Comparison of ENCODE assay signal across 1 cellular context in the genomic region with DNA sequence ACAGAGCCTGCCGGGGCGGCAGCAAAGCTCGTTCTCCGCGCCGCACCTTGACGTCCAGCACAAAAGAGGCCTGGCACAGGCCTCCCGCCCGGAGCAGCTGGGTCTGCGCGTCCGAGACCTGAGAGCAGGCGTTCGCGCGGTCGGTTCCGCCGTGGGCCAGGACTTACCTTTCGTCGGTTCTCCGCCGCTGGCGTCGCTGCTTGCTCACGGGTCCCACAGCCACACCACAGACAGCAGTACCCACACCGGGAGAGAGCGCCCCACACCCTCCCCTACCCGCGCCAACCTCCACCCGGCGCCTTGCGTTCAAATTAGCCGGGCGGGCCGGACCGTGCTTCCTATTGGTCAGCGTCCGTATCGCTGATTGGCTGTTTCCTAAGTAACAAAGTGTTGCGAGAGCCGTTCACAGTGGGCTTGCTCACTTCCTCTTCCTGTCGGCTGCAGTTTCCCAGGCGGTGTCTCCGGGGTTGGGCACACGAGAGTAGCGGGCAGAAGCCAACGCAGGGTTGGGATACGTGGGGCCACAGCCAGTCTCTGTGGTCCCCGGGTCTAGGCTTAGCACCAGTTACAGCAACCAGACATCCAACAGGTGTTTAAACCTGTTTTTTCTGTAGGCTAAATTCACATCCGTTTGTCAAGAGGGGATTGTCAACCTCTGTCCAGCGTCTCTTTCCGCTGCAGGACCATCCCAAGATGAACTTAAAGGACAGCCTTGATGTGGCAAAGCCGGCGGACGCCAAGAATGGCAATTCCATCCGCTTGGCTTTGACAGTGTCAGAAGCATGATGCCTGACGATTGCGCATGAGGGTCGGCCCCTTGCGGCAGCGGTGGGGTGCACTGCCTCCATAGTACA.
TF ChIP-seq lines count a peak whose summit lies in the region.

KIF18B (minus strand) TSS at position 313 of the 854 bp plus-strand sequence. CDS start 11,429 bp downstream, outside the sequence.

TF ChIP-seq in K562, 482 proteins besides CTCF, POLR2A, EP300 and RAD21 (continued from another document and continues in another):
- TF ChIP-seq, protein P1, sequence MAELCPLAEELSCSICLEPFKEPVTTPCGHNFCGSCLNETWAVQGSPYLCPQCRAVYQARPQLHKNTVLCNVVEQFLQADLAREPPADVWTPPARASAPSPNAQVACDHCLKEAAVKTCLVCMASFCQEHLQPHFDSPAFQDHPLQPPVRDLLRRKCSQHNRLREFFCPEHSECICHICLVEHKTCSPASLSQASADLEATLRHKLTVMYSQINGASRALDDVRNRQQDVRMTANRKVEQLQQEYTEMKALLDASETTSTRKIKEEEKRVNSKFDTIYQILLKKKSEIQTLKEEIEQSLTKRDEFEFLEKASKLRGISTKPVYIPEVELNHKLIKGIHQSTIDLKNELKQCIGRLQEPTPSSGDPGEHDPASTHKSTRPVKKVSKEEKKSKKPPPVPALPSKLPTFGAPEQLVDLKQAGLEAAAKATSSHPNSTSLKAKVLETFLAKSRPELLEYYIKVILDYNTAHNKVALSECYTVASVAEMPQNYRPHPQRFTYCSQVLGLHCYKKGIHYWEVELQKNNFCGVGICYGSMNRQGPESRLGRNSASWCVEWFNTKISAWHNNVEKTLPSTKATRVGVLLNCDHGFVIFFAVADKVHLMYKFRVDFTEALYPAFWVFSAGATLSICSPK (IDR thresholded peaks at IDR 0.05; ENCODE audit: borderline replicate concordance), result no peak
- TF ChIP-seq GABPB1 (CRISPR knock-in tag; IDR thresholded peaks at IDR 0.05) (peak; percentile 86), EWSR1 (IDR thresholded peaks at IDR 0.05; ENCODE audit: borderline replicate concordance, low read depth, partially characterized antibody) (no peak), TCF7L2 (IDR thresholded peaks at IDR 0.05; ENCODE audit: low read depth, low read length) (no peak), NFIC (IDR thresholded peaks at IDR 0.05) (0 out of 2 replicates have a peak, but pooled peaks have one; percentile 37), OTX1 (CRISPR knock-in tag; IDR thresholded peaks at IDR 0.05) (no peak), PHB2 (IDR thresholded peaks at IDR 0.05; ENCODE audit: low read depth) (no peak), NR4A1 (CRISPR knock-in tag; IDR thresholded peaks at IDR 0.05) (no peak), NR4A1 (tag; IDR thresholded peaks at IDR 0.05) (no peak), NFYB (IDR thresholded peaks at IDR 0.05; ENCODE audit: extremely low read depth, insufficient read length) (peak; percentile 74), ZNF23 (CRISPR knock-in tag; IDR thresholded peaks at IDR 0.05) (no peak), TAL1 (IDR thresholded peaks at IDR 0.05) (no peak), MAFG (tag; conservative IDR thresholded peaks at IDR 0.05) (no peak), SIRT6 (IDR thresholded peaks at IDR 0.05; ENCODE audit: low read depth, low read length) (no peak), PHF20 (IDR thresholded peaks at IDR 0.05; ENCODE audit: partially characterized antibody) (peak; percentile 85), MAFF (IDR thresholded peaks at IDR 0.05; ENCODE audit: low read length) (no peak), ZNF780A (CRISPR knock-in tag; IDR thresholded peaks at IDR 0.05) (no peak), PTRF (tag; IDR thresholded peaks at IDR 0.05) (no peak), RAD51 (IDR thresholded peaks at IDR 0.05; ENCODE audit: borderline replicate concordance, low read depth) (no peak), ZBTB11 (CRISPR knock-in tag; IDR thresholded peaks at IDR 0.05) (peak in 1 of 3 experiments; percentile 73; a peak in 1 of 6 replicates), POLR3A (IDR thresholded peaks at IDR 0.05; ENCODE audit: borderline replicate concordance, extremely low read depth, insufficient read depth, insufficient read length) (no peak), CBFB (CRISPR knock-in tag; IDR thresholded peaks at IDR 0.05) (no peak), ZNF263 (CRISPR knock-in tag; IDR thresholded peaks at IDR 0.05; ENCODE audit: borderline replicate concordance) (no peak; the same call in 1 of the 2 replicates), TOE1 (IDR thresholded peaks at IDR 0.05; ENCODE audit: borderline replicate concordance) (peak; percentile 30; the same call in 1 of the 2 replicates), TOE1 (CRISPR knock-in tag; IDR thresholded peaks at IDR 0.05; ENCODE audit: borderline replicate concordance, low read depth) (peak; percentile 79; the same call in 1 of the 2 replicates), CBX1 (IDR thresholded peaks at IDR 0.05; ENCODE audit: low read depth) (no peak; the same call in 1 of the 2 replicates), CREM (IDR thresholded peaks at IDR 0.05; ENCODE audit: low read depth) (peak; percentile 69), TRIM24 (IDR thresholded peaks at IDR 0.05) (0 out of 4 replicates have a peak, but pooled peaks of 1 of the 2 experiments have one; percentile 40), PURB (CRISPR knock-in tag; IDR thresholded peaks at IDR 0.05; ENCODE audit: low read depth) (no peak), MXI1 (IDR thresholded peaks at IDR 0.05; ENCODE audit: low read depth, low read length) (peak; percentile 70; the same call in 1 of the 2 replicates), ZNF76 (CRISPR knock-in tag; IDR thresholded peaks at IDR 0.05; ENCODE audit: borderline replicate concordance) (no peak), ZNF766 (CRISPR knock-in tag; conservative IDR thresholded peaks at IDR 0.05) (peak; percentile 70), HDAC6 (IDR thresholded peaks at IDR 0.05; ENCODE audit: low read depth, low read length) (no peak), ZFPM2 (CRISPR knock-in tag; IDR thresholded peaks at IDR 0.05) (no peak), CEBPZ (IDR thresholded peaks at IDR 0.05; ENCODE audit: borderline replicate concordance, low read depth, low read length) (no peak)
- TF ChIP-seq, protein P2, sequence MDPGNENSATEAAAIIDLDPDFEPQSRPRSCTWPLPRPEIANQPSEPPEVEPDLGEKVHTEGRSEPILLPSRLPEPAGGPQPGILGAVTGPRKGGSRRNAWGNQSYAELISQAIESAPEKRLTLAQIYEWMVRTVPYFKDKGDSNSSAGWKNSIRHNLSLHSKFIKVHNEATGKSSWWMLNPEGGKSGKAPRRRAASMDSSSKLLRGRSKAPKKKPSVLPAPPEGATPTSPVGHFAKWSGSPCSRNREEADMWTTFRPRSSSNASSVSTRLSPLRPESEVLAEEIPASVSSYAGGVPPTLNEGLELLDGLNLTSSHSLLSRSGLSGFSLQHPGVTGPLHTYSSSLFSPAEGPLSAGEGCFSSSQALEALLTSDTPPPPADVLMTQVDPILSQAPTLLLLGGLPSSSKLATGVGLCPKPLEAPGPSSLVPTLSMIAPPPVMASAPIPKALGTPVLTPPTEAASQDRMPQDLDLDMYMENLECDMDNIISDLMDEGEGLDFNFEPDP (CRISPR knock-in tag; IDR thresholded peaks at IDR 0.05), result no peak
- TF ChIP-seq, protein P3, sequence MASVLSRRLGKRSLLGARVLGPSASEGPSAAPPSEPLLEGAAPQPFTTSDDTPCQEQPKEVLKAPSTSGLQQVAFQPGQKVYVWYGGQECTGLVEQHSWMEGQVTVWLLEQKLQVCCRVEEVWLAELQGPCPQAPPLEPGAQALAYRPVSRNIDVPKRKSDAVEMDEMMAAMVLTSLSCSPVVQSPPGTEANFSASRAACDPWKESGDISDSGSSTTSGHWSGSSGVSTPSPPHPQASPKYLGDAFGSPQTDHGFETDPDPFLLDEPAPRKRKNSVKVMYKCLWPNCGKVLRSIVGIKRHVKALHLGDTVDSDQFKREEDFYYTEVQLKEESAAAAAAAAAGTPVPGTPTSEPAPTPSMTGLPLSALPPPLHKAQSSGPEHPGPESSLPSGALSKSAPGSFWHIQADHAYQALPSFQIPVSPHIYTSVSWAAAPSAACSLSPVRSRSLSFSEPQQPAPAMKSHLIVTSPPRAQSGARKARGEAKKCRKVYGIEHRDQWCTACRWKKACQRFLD (CRISPR knock-in tag; IDR thresholded peaks at IDR 0.05), result peak; percentile 86
- TF ChIP-seq, protein P4, sequence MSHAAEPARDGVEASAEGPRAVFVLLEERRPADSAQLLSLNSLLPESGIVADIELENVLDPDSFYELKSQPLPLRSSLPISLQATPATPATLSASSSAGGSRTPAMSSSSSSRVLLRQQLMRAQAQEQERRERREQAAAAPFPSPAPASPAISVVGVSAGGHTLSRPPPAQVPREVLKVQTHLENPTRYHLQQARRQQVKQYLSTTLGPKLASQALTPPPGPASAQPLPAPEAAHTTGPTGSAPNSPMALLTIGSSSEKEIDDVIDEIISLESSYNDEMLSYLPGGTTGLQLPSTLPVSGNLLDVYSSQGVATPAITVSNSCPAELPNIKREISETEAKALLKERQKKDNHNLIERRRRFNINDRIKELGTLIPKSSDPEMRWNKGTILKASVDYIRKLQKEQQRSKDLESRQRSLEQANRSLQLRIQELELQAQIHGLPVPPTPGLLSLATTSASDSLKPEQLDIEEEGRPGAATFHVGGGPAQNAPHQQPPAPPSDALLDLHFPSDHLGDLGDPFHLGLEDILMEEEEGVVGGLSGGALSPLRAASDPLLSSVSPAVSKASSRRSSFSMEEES (CRISPR knock-in tag; IDR thresholded peaks at IDR 0.05), result no peak
- TF ChIP-seq, protein P5, sequence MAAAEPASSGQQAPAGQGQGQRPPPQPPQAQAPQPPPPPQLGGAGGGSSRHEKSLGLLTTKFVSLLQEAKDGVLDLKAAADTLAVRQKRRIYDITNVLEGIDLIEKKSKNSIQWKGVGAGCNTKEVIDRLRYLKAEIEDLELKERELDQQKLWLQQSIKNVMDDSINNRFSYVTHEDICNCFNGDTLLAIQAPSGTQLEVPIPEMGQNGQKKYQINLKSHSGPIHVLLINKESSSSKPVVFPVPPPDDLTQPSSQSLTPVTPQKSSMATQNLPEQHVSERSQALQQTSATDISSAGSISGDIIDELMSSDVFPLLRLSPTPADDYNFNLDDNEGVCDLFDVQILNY (CRISPR knock-in tag; IDR thresholded peaks at IDR 0.05), result peak; percentile 87; the same call in 1 of the 2 replicates
- TF ChIP-seq, protein P6, sequence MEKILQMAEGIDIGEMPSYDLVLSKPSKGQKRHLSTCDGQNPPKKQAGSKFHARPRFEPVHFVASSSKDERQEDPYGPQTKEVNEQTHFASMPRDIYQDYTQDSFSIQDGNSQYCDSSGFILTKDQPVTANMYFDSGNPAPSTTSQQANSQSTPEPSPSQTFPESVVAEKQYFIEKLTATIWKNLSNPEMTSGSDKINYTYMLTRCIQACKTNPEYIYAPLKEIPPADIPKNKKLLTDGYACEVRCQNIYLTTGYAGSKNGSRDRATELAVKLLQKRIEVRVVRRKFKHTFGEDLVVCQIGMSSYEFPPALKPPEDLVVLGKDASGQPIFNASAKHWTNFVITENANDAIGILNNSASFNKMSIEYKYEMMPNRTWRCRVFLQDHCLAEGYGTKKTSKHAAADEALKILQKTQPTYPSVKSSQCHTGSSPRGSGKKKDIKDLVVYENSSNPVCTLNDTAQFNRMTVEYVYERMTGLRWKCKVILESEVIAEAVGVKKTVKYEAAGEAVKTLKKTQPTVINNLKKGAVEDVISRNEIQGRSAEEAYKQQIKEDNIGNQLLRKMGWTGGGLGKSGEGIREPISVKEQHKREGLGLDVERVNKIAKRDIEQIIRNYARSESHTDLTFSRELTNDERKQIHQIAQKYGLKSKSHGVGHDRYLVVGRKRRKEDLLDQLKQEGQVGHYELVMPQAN (IDR thresholded peaks at IDR 0.05; ENCODE audit: borderline replicate concordance), result peak; percentile 86; the same call in 1 of the 2 replicates
- TF ChIP-seq, protein P7, sequence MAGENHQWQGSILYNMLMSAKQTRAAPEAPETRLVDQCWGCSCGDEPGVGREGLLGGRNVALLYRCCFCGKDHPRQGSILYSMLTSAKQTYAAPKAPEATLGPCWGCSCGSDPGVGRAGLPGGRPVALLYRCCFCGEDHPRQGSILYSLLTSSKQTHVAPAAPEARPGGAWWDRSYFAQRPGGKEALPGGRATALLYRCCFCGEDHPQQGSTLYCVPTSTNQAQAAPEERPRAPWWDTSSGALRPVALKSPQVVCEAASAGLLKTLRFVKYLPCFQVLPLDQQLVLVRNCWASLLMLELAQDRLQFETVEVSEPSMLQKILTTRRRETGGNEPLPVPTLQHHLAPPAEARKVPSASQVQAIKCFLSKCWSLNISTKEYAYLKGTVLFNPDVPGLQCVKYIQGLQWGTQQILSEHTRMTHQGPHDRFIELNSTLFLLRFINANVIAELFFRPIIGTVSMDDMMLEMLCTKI (IDR thresholded peaks at IDR 0.05; ENCODE audit: partially characterized antibody), result no peak
